In genomic region chr7:152667900-152668440, GRCh38 we compare ENCODE assay signal across 16 cellular contexts. TPM values are rescaled to one million over a fixed set of nuclear protein-coding genes. Genes with fewer than 3 reads are reported as not detected.
DNase-seq lines count a peak whose midpoint lies in the region; ATAC-seq and TF ChIP-seq lines count a peak whose summit lies in the region.
"Had no signal": no experiment of that assay in that cellular context is flagged by ENCODE, and none has a peak within 500 bp of the region (broad histone marks: within the 10 kb centered on the region; RNA-seq: fewer than 3 reads in every experiment).

No MANE protein-coding gene starts in this region.

- no peaks in the 10 kb centered on the region for H3K4me1 ChIP-seq in naive thymus-derived CD4-positive, alpha-beta T cell (ENCODE audit: control insufficient read depth in 2 of 2, insufficient read depth in 2 of 2, low read length in 2 of 2)
- H3K4me1 ChIP-seq in CD8-positive, alpha-beta T cell (ENCODE audit: insufficient read depth, low read length) = no peaks in the 10 kb centered on the region
- H3K4me1 ChIP-seq: Peyer's patch had no signal

- H3K27me3 Mint-ChIP-seq in naive thymus-derived CD4-positive, alpha-beta T cell = no peaks in the 10 kb centered on the region
- H3K27me3 Mint-ChIP-seq in activated CD8-positive, alpha-beta memory T cell treated with anti-CD3 and anti-CD28 coated beads, Interleukin-2, amount 10 ng/mL, durations not matched to agents 7 days and 5 days = no peaks in the 10 kb centered on the region
- H3K27me3 Mint-ChIP-seq in CD8-positive, alpha-beta T cell (ENCODE audit: low read depth) = no peaks in the 10 kb centered on the region

- no peaks in the 10 kb centered on the region for H3K9me3 Mint-ChIP-seq in naive thymus-derived CD4-positive, alpha-beta T cell
- no peaks in the 10 kb centered on the region for H3K9me3 Mint-ChIP-seq in activated CD8-positive, alpha-beta memory T cell treated with anti-CD3 and anti-CD28 coated beads, Interleukin-2, amount 10 ng/mL, durations not matched to agents 7 days and 5 days (ENCODE audit: low read depth)
- H3K9me3 Mint-ChIP-seq in CD8-positive, alpha-beta T cell = no peaks in the 10 kb centered on the region

- DNase-seq in naive thymus-derived CD4-positive, alpha-beta T cell = no peak
- DNase-seq in SKM-1 (lab: John Stamatoyannopoulos, UW; ENCODE audit: unreplicated experiment) = no peak
- no peak for DNase-seq in activated CD8-positive, alpha-beta memory T cell treated with anti-CD3 and anti-CD28 coated beads, Interleukin-2, amount 10 ng/mL, durations not matched to agents 7 days and 5 days
- DNase-seq in CD8-positive, alpha-beta T cell = no peak
- DNase-seq: DND-41; dorsolateral prefrontal cortex; NCI-H1930; NCI-H524 treated with DMSO at 0.1 percent for 48 hours; Peyer's patch; stimulated activated CD4-positive, alpha-beta T cell treated with anti-CD3 and anti-CD28 coated beads, Interleukin-4, amount 100 ng/mL, for 4 hours; WERI-Rb-1 had no signal

- ATAC-seq in GM19438 (IDR thresholded peaks at IDR 0.05; ENCODE audit: low read depth, unreplicated experiment) = peak; percentile 69
- peak; percentile 75 for ATAC-seq in HG02852 (IDR thresholded peaks at IDR 0.05; ENCODE audit: unreplicated experiment)
- peak; percentile 50 for ATAC-seq in HG03571 (IDR thresholded peaks at IDR 0.05; ENCODE audit: unreplicated experiment)
- ATAC-seq in naive thymus-derived CD4-positive, alpha-beta T cell = peak; percentile 57
- no peak for ATAC-seq in activated CD8-positive, alpha-beta memory T cell treated with anti-CD3 and anti-CD28 coated beads, Interleukin-2, amount 10 ng/mL, durations not matched to agents 7 days and 5 days
- ATAC-seq in CD8-positive, alpha-beta T cell = no peak
- ATAC-seq: sciatic nerve had no signal

- no peak overlapping the region for H3K27ac ChIP-seq in naive thymus-derived CD4-positive, alpha-beta T cell (ENCODE audit: low read depth, low read length)
- H3K27ac ChIP-seq in CD8-positive, alpha-beta T cell (ENCODE audit: low read depth, low read length) = no peak overlapping the region
- H3K27ac ChIP-seq: BLaER1 treated with 17β-estradiol and CSF1 and Interleukin-3, amounts not matched to agents 10 nM and 100 nM; dorsolateral prefrontal cortex; Peyer's patch; WERI-Rb-1 had no signal

- H3K9me3 ChIP-seq in naive thymus-derived CD4-positive, alpha-beta T cell (ENCODE audit: control insufficient read depth in 2 of 3, low read length in 3 of 3) = no peaks in the 10 kb centered on the region
- H3K9me3 ChIP-seq in CD8-positive, alpha-beta T cell (ENCODE audit: low read length) = no peaks in the 10 kb centered on the region
- H3K9me3 ChIP-seq: BLaER1 treated with 17β-estradiol and CSF1 and Interleukin-3, amounts not matched to agents 10 nM and 100 nM; Peyer's patch had no signal

- intact Hi-C loops in naive thymus-derived CD4-positive, alpha-beta T cell (cut with micrococcal nuclease) = no loop called here
- intact Hi-C loops in CD8-positive, alpha-beta T cell (cut with DNase I, micrococcal nuclease) = no loop called here

- no peak overlapping the region for H3K4me3 Mint-ChIP-seq in naive thymus-derived CD4-positive, alpha-beta T cell
- H3K4me3 Mint-ChIP-seq in activated CD8-positive, alpha-beta memory T cell treated with anti-CD3 and anti-CD28 coated beads, Interleukin-2, amount 10 ng/mL, durations not matched to agents 7 days and 5 days = no peak overlapping the region
- H3K4me3 Mint-ChIP-seq in CD8-positive, alpha-beta T cell = no peak overlapping the region

- H3K27ac Mint-ChIP-seq in naive thymus-derived CD4-positive, alpha-beta T cell = no peak overlapping the region
- no peak overlapping the region for H3K27ac Mint-ChIP-seq in activated CD8-positive, alpha-beta memory T cell treated with anti-CD3 and anti-CD28 coated beads, Interleukin-2, amount 10 ng/mL, durations not matched to agents 7 days and 5 days
- no peak overlapping the region for H3K27ac Mint-ChIP-seq in CD8-positive, alpha-beta T cell

- no peaks in the 10 kb centered on the region for H3K36me3 ChIP-seq in naive thymus-derived CD4-positive, alpha-beta T cell (ENCODE audit: control insufficient read depth in 2 of 3, insufficient read depth in 3 of 3, low read length in 3 of 3)
- no peaks in the 10 kb centered on the region for H3K36me3 ChIP-seq in CD8-positive, alpha-beta T cell (ENCODE audit: insufficient read depth, low read length)
- H3K36me3 ChIP-seq: Peyer's patch had no signal

- peaks cover 0 to 6% (median 0%) of the 10 kb centered on the region in 5 donors for H3K36me3 Mint-ChIP-seq in naive thymus-derived CD4-positive, alpha-beta T cell
- H3K36me3 Mint-ChIP-seq in activated CD8-positive, alpha-beta memory T cell treated with anti-CD3 and anti-CD28 coated beads, Interleukin-2, amount 10 ng/mL, durations not matched to agents 7 days and 5 days = peaks cover 39% of the 10 kb centered on the region
- H3K36me3 Mint-ChIP-seq in CD8-positive, alpha-beta T cell = no peaks in the 10 kb centered on the region

- POLR2A ChIA-PET in naive thymus-derived CD4-positive, alpha-beta T cell (lab: Charles Lee) = no interaction called here
- POLR2A ChIA-PET in CD8-positive, alpha-beta T cell (lab: Charles Lee) = no interaction called here

- CTCF ChIA-PET in naive thymus-derived CD4-positive, alpha-beta T cell (lab: Charles Lee) = no interaction called here
- CTCF ChIA-PET in activated CD8-positive, alpha-beta memory T cell treated with anti-CD3 and anti-CD28 coated beads, Interleukin-2, amount 10 ng/mL, durations not matched to agents 7 days and 5 days (lab: Charles Lee) = no interaction called here
- CTCF ChIA-PET in CD8-positive, alpha-beta T cell (lab: Charles Lee) = no interaction called here

- no peak for TF ChIP-seq CTCF in CD8-positive, alpha-beta T cell (IDR thresholded peaks at IDR 0.05)

- peaks cover 0 to 22% (median 0%) of the 10 kb centered on the region in 7 donors for H3K4me1 Mint-ChIP-seq in naive thymus-derived CD4-positive, alpha-beta T cell
- H3K4me1 Mint-ChIP-seq in activated CD8-positive, alpha-beta memory T cell treated with anti-CD3 and anti-CD28 coated beads, Interleukin-2, amount 10 ng/mL, durations not matched to agents 7 days and 5 days = peaks cover 16% of the 10 kb centered on the region
- H3K4me1 Mint-ChIP-seq in CD8-positive, alpha-beta T cell (ENCODE audit: low read depth) = no peaks in the 10 kb centered on the region

- H3K27me3 ChIP-seq in naive thymus-derived CD4-positive, alpha-beta T cell (ENCODE audit: control insufficient read depth in 2 of 2, insufficient read depth in 2 of 2, low read length in 2 of 2) = no peaks in the 10 kb centered on the region
- no peaks in the 10 kb centered on the region for H3K27me3 ChIP-seq in CD8-positive, alpha-beta T cell (ENCODE audit: insufficient read depth, low read length)
- H3K27me3 ChIP-seq: BLaER1 treated with 17β-estradiol and CSF1 and Interleukin-3, amounts not matched to agents 10 nM and 100 nM; dorsolateral prefrontal cortex; Peyer's patch had no signal

- no peak overlapping the region for H3K4me3 ChIP-seq in naive thymus-derived CD4-positive, alpha-beta T cell (ENCODE audit: low read length)
- H3K4me3 ChIP-seq in CD8-positive, alpha-beta T cell (ENCODE audit: low read depth, low read length) = no peak overlapping the region
- H3K4me3 ChIP-seq: BLaER1 treated with 17β-estradiol and CSF1 and Interleukin-3, amounts not matched to agents 10 nM and 100 nM; dorsolateral prefrontal cortex; Peyer's patch had no signal

RNA-seq across cellular contexts. Expression of gene XRCC2, which starts 8.0 kb away (rescaled TPM):
- 10 to 100 TPM in 1 of 5 experiments, 1 to 10 TPM in 2, under 1 TPM in 2; 0.48 to 13.8 (median 1.2) TPM for total RNA-seq in naive thymus-derived CD4-positive, alpha-beta T cell
- polyA plus RNA-seq in naive thymus-derived CD4-positive, alpha-beta T cell = under 1 TPM; 0.20 to 0.41 TPM
- 10 to 100 TPM; 18.0 to 20.6 TPM for total RNA-seq in activated CD8-positive, alpha-beta memory T cell treated with anti-CD3 and anti-CD28 coated beads, Interleukin-2, amount 10 ng/mL, durations not matched to agents 7 days and 5 days
- under 1 TPM; 0.17 to 0.30 TPM for total RNA-seq in CD8-positive, alpha-beta T cell

Comparison
In these comparisons a context has a peak if more than half of its experiments do, and no peak if none do; other contexts are left out.
1. ATAC-seq: peak in GM19438 (single experiment), HG02852 (single experiment), HG03571 (single experiment) and naive thymus-derived CD4-positive, alpha-beta T cell (single experiment); none in activated CD8-positive, alpha-beta memory T cell treated with anti-CD3 and anti-CD28 coated beads, Interleukin-2, amount 10 ng/mL, durations not matched to agents 7 days and 5 days (single experiment) and CD8-positive, alpha-beta T cell (single experiment).